ENCODE assay signal across 24 cellular contexts in genomic region chr9:19420877-19421276, GRCh38. TPM values are rescaled to one million over a fixed set of nuclear protein-coding genes. Genes with fewer than 3 reads are reported as not detected.
DNase-seq lines count a peak whose midpoint lies in the region; ATAC-seq, FAIRE-seq and TF ChIP-seq lines count a peak whose summit lies in the region.
"Had no signal": no experiment of that assay in that cellular context is flagged by ENCODE, and none has a peak within 500 bp of the region (broad histone marks: within the 10 kb centered on the region; RNA-seq: fewer than 3 reads in every experiment).

No MANE protein-coding gene starts in this region.

- ATAC-seq in T-helper 17 cell (no peak), esophagus mucosa (peak; percentile 93), mucosa of descending colon (peak; percentile 91), HG02678 (IDR thresholded peaks at IDR 0.05; ENCODE audit: unreplicated experiment) (no peak)
- ATAC-seq: GM12878 had no signal

- H3K9me3 ChIP-seq in T-helper 17 cell (ENCODE audit: control insufficient read depth, low read length, poor library complexity, severe bottlenecking) (no peaks in the 10 kb centered on the region), mucosa of descending colon (no peaks in the 10 kb centered on the region)
- H3K9me3 ChIP-seq: BLaER1 had no signal

- TF ChIP-seq CTCF in mucosa of descending colon (IDR thresholded peaks at IDR 0.05) = no peak

- peak; percentile 50 for FAIRE-seq in GM12892 (lab: Jason Lieb, UNC)
- FAIRE-seq: A204.1, D721Med, GM12878, H1 had no signal

- H3K4me1 ChIP-seq in mucosa of descending colon (ENCODE audit: low read depth) = no peaks in the 10 kb centered on the region
- H3K4me1 ChIP-seq: BLaER1 had no signal

- H3K36me3 Mint-ChIP-seq in T-helper 17 cell (ENCODE audit: low read depth) = peaks cover 3% of the 10 kb centered on the region

- DNase-seq in GM12892 (ENCODE audit: insufficient read length) (no peak), T-helper 17 cell (no peak), mucosa of descending colon (no peak), NCI-H526 (lab: John Stamatoyannopoulos, UW) (no peak), cortex of kidney (lab: John Stamatoyannopoulos, UW) (no peak), HK-2 (ENCODE audit: unreplicated experiment) (no peak)
- DNase-seq: CD4-positive, alpha-beta T cell; CD8-positive, alpha-beta memory T cell; DMS 273 treated with DMSO at 0.1 percent for 48 hours; DMS79; EL; GDM1; GM23248; H7; HCEC 1CT had no signal

- no peak for TF ChIP-seq POLR2A in GM12892 (IDR thresholded peaks at IDR 0.05; ENCODE audit: low read depth, low read length)

- no peak overlapping the region for H3K4me3 ChIP-seq in mucosa of descending colon
- H3K4me3 ChIP-seq: BLaER1, GM12878, GM23248 had no signal

- intact Hi-C loops in mucosa of descending colon (cut with DNase I, micrococcal nuclease) = no loop called here

- no peaks in the 10 kb centered on the region for H3K4me1 Mint-ChIP-seq in T-helper 17 cell
- H3K4me1 Mint-ChIP-seq: B cell; CD14-positive monocyte; CD8-positive, alpha-beta memory T cell had no signal

- H3K27me3 Mint-ChIP-seq in T-helper 17 cell = no peaks in the 10 kb centered on the region
- H3K27me3 Mint-ChIP-seq: B cell; CD4-positive, alpha-beta T cell; CD8-positive, alpha-beta memory T cell had no signal

- no peaks in the 10 kb centered on the region for H3K36me3 ChIP-seq in mucosa of descending colon (ENCODE audit: low read depth)

- peak overlapping the region; percentile 37 for H3K27ac Mint-ChIP-seq in T-helper 17 cell
- H3K27ac Mint-ChIP-seq: B cell; CD14-positive monocyte; CD4-positive, alpha-beta T cell had no signal

- H3K4me3 Mint-ChIP-seq in T-helper 17 cell = no peak overlapping the region
- H3K4me3 Mint-ChIP-seq: B cell; CD14-positive monocyte; CD4-positive, alpha-beta T cell; CD8-positive, alpha-beta memory T cell had no signal

RNA-seq across cellular contexts. Expression of gene ACER2, which starts 12.1 kb away (rescaled TPM):
- 3.1 TPM for polyA plus RNA-seq in GM12892 (2012; ENCODE audit: missing spikeins)
- total RNA-seq in T-helper 17 cell (1 to 10 TPM; 1.8 to 7.8 TPM), esophagus mucosa (3.1 TPM), mucosa of descending colon (10 to 100 TPM in 2 of 3 donors, 1 to 10 TPM in 1; 5.3 to 11.5 (median 11.1) TPM)

RNA-seq across cellular contexts. Expression of gene RPS6, which starts 40.8 kb away (rescaled TPM):
- polyA plus RNA-seq in GM12892 (2012; ENCODE audit: missing spikeins) = 6,811 TPM
- total RNA-seq in T-helper 17 cell (1,000 to 10,000 TPM; 3,083 to 3,236 TPM), esophagus mucosa (2,212 TPM), mucosa of descending colon (1,000 to 10,000 TPM; 1,587 to 1,905 (median 1,789) TPM)

Comparison
In these comparisons a context has a peak if more than half of its experiments do, and no peak if none do; other contexts are left out.
1. ATAC-seq: peak in esophagus mucosa (single experiment) and mucosa of descending colon (single experiment); none in T-helper 17 cell (single experiment) and HG02678 (single experiment).